Comparison of ENCODE assay signal across 24 cellular contexts in genomic region chr2:206343144-206343543, GRCh38.
DNase-seq lines count a peak whose midpoint lies in the region; ATAC-seq, FAIRE-seq and TF ChIP-seq lines count a peak whose summit lies in the region.
"Had no signal": no experiment of that assay in that cellular context is flagged by ENCODE, and none has a peak within 500 bp of the region (broad histone marks: within the 10 kb centered on the region; RNA-seq: fewer than 3 reads in every experiment).

No MANE protein-coding gene starts in this region.

- peak; percentile 2 for DNase-seq in dermis blood vessel endothelial cell
- no peak for DNase-seq in pancreas
- no peak for DNase-seq in DMS 273 treated with DMSO at 0.1 percent for 48 hours (lab: John Stamatoyannopoulos, UW)
- DNase-seq in NCI-H2196 treated with DMSO at 0.1 percent for 48 hours (lab: John Stamatoyannopoulos, UW; ENCODE audit: unreplicated experiment), result no peak
- no peak for DNase-seq in mesenchymal stem cell
- no peak for DNase-seq in NCI-H345 treated with DMSO at 0.1 percent for 48 hours (lab: John Stamatoyannopoulos, UW; ENCODE audit: unreplicated experiment)
- DNase-seq: 8988T; ACHN; Caco-2; Calu3; CD4-positive, alpha-beta T cell; CD8-positive, alpha-beta T cell; DMS153; DMS79; DND-41; EL; GDM1 had no signal

- WGBS in pancreas, 2 donors, result 20 to 26% methylated on average over 4 of the region's 4 CpGs
- WGBS in mesenchymal stem cell, result 97% methylated on average over 4 of the region's 4 CpGs

- H3K18ac ChIP-seq in mesenchymal stem cell (ENCODE audit: low read depth in 1 of 2, low read length in 2 of 2), result no peak overlapping the region

- no peak for TF ChIP-seq CTCF in VCaP (conservative IDR thresholded peaks at IDR 0.05)
- no peak for TF ChIP-seq CTCF in pancreas (IDR thresholded peaks at IDR 0.05)

- H3K23ac ChIP-seq in mesenchymal stem cell (ENCODE audit: low read length in 2 of 2), result no peak overlapping the region

- FAIRE-seq in pancreas (lab: Jason Lieb, UNC), result no peak
- FAIRE-seq: A204.1, D721Med, GM12878, GM12892, GM18507 had no signal

- H3K36me3 ChIP-seq in pancreas (no peaks in the 10 kb centered on the region), mesenchymal stem cell (ENCODE audit: control insufficient read depth in 1 of 2, insufficient read depth in 2 of 2, low read depth in 1 of 2, low read length in 2 of 2) (no peaks in the 10 kb centered on the region)
- H3K36me3 ChIP-seq: BLaER1 treated with 17β-estradiol and CSF1 and Interleukin-3, amounts not matched to agents 10 nM and 100 nM had no signal

- H3K4me1 ChIP-seq in pancreas (peaks cover 0 to 11% (median 0%) of the 10 kb centered on the region in 3 donors), mesenchymal stem cell (ENCODE audit: control insufficient read depth, insufficient read depth, low read depth, low read length) (no peaks in the 10 kb centered on the region)
- H3K4me1 ChIP-seq: BLaER1 treated with 17β-estradiol and CSF1 and Interleukin-3, amounts not matched to agents 10 nM and 100 nM had no signal

- H3K14ac ChIP-seq in mesenchymal stem cell (ENCODE audit: low read length in 2 of 2), result no peak overlapping the region

- no peak overlapping the region for H4K8ac ChIP-seq in mesenchymal stem cell (ENCODE audit: low read length)

- no peak overlapping the region for H2BK5ac ChIP-seq in mesenchymal stem cell (ENCODE audit: low read depth, low read length, poor library complexity, severe bottlenecking)

- H3K4me2 ChIP-seq in mesenchymal stem cell (ENCODE audit: low read length, poor library complexity, severe bottlenecking), result no peak overlapping the region
- H3K4me2 ChIP-seq: BLaER1 treated with 17β-estradiol and CSF1 and Interleukin-3, amounts not matched to agents 10 nM and 100 nM had no signal

- H3K4me3 ChIP-seq in pancreas (no peak overlapping the region), mesenchymal stem cell (ENCODE audit: insufficient read depth in 1 of 2, low read depth in 1 of 2, low read length in 2 of 2) (no peak overlapping the region)
- H3K4me3 ChIP-seq: BLaER1 treated with 17β-estradiol and CSF1 and Interleukin-3, amounts not matched to agents 10 nM and 100 nM; GM12878 had no signal

- no peak overlapping the region for H2BK12ac ChIP-seq in mesenchymal stem cell (ENCODE audit: low read length in 2 of 2)

- no peak overlapping the region for H2BK120ac ChIP-seq in mesenchymal stem cell (ENCODE audit: low read depth, low read length)

- H3K9me3 ChIP-seq in pancreas (no peaks in the 10 kb centered on the region), mesenchymal stem cell (ENCODE audit: control insufficient read depth, low read length) (peaks cover 10% of the 10 kb centered on the region)

- no peak overlapping the region for H3K9ac ChIP-seq in mesenchymal stem cell (ENCODE audit: low read length)
- H3K9ac ChIP-seq: BLaER1 treated with 17β-estradiol and CSF1 and Interleukin-3, amounts not matched to agents 10 nM and 100 nM had no signal

- peak in 3 of 4 donors; percentile 45 to 54 (median 50) for ATAC-seq in pancreas
- ATAC-seq: CD8-positive, alpha-beta T cell; GM12878 had no signal

- no peak overlapping the region for H2AFZ ChIP-seq in mesenchymal stem cell (ENCODE audit: low read depth, low read length)

- H3K4ac ChIP-seq in mesenchymal stem cell (ENCODE audit: low read depth in 1 of 2, low read length in 2 of 2), result no peak overlapping the region

- H3K27me3 ChIP-seq in pancreas (no peaks in the 10 kb centered on the region), mesenchymal stem cell (ENCODE audit: control insufficient read depth in 1 of 2, insufficient read depth in 1 of 2, low read length in 2 of 2) (no peaks in the 10 kb centered on the region)
- H3K27me3 ChIP-seq: BLaER1 treated with 17β-estradiol and CSF1 and Interleukin-3, amounts not matched to agents 10 nM and 100 nM had no signal

- H3K27ac ChIP-seq in VCaP, result peak overlapping the region; percentile 68
- peak overlapping the region in 2 of 4 donors; percentile 36 to 48 for H3K27ac ChIP-seq in pancreas
- H3K27ac ChIP-seq in mesenchymal stem cell (ENCODE audit: low read length, poor library complexity, severe bottlenecking), result no peak overlapping the region
- H3K27ac ChIP-seq: BLaER1 treated with 17β-estradiol and CSF1 and Interleukin-3, amounts not matched to agents 10 nM and 100 nM had no signal

- intact Hi-C loops in pancreas (cut with DNase I), result no loop called here

- no peak overlapping the region for H4K91ac ChIP-seq in mesenchymal stem cell (ENCODE audit: low read length)

- no peak overlapping the region for H2AK5ac ChIP-seq in mesenchymal stem cell (ENCODE audit: low read length, severe bottlenecking)

- H3K79me1 ChIP-seq in mesenchymal stem cell (replicated peaks; ENCODE audit: low read length, poor library complexity, severe bottlenecking), result no peaks in the 10 kb centered on the region

- H2BK15ac ChIP-seq in mesenchymal stem cell (ENCODE audit: low read depth, poor library complexity, severe bottlenecking), result no peak overlapping the region
